Comparison of ENCODE assay signal across 1 cellular context in genomic region chr2:236049981-236050380, GRCh38.
TF ChIP-seq lines count a peak whose summit lies in the region.

No MANE protein-coding gene starts in this region.

TF ChIP-seq in HepG2, 621 proteins besides CTCF, POLR2A, EP300 and RAD21 (continued from another document):
- TF ChIP-seq KIAA2018 (CRISPR knock-in tag; IDR thresholded peaks at IDR 0.05; ENCODE audit: borderline replicate concordance) (no peak), RBM22 (optimal IDR thresholded peaks at IDR 0.05; ENCODE audit: low read length) (no peak), PPARG (CRISPR knock-in tag; conservative IDR thresholded peaks at IDR 0.05) (no peak), MIER2 (CRISPR knock-in tag; IDR thresholded peaks at IDR 0.05) (no peak), TBX3 (IDR thresholded peaks at IDR 0.05; ENCODE audit: borderline replicate concordance) (no peak), ZNF143 (CRISPR knock-in tag; IDR thresholded peaks at IDR 0.05) (no peak), ZBTB10 (CRISPR knock-in tag; IDR thresholded peaks at IDR 0.05; ENCODE audit: borderline replicate concordance) (no peak), ZFP36 (IDR thresholded peaks at IDR 0.05; ENCODE audit: borderline replicate concordance, low read depth, low read length, partially characterized antibody) (no peak), ZNF761 (CRISPR knock-in tag; conservative IDR thresholded peaks at IDR 0.05) (no peak), IRF2 (CRISPR knock-in tag; IDR thresholded peaks at IDR 0.05) (no peak), ZNF570 (CRISPR knock-in tag; IDR thresholded peaks at IDR 0.05; ENCODE audit: borderline replicate concordance) (no peak), MATR3 (CRISPR knock-in tag; IDR thresholded peaks at IDR 0.05) (no peak), TOE1 (CRISPR knock-in tag; IDR thresholded peaks at IDR 0.05) (no peak), CENPX (CRISPR knock-in tag; IDR thresholded peaks at IDR 0.05) (no peak), JDP2 (CRISPR knock-in tag; IDR thresholded peaks at IDR 0.05; ENCODE audit: borderline replicate concordance) (no peak), EEA1 (CRISPR knock-in tag; IDR thresholded peaks at IDR 0.05; ENCODE audit: borderline replicate concordance) (no peak), GMEB2 (CRISPR knock-in tag; IDR thresholded peaks at IDR 0.05; ENCODE audit: low read depth) (no peak)
